In the genomic region with DNA sequence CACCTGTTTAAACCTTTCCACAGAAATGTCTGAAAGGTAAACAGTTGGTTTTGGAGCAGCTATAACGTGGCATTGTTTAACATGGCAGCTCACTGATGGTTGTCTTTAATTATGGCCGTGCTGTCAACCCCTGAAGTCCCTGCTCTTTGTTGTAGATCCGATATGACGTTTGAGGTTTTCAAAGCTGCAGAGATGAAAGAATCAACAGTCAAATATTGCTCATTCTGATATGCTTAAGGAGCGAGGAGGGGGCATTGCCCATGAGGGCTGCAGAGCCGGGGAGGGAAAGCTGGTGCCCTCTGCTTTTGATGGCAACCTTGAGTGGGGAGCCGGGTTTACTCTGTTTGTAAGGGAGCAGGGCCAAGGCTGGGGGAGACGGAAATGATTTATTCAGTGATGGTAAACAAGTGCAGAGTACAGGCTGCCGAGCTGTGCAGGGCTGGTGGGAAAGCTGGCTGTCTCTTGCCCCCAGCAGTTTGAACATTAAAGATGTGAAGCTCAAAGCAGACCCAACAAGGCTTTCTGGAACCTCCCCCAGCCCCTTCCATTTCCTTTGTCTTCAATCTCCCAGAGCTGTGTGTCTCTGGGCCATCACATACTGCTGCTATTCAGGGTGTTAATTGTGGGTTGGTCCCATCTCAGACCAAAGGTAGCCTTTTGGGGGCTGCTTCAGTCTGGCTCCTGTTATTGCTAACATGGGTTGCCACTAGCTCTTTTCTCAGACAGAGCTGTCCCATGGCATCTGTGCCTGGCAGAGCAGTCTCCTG, we compare ENCODE assay signal across 1 cellular context.
TF ChIP-seq lines count a peak whose summit lies in the region.

No MANE protein-coding gene starts in this region.

TF ChIP-seq in HepG2, 621 proteins besides CTCF, POLR2A, EP300 and RAD21 (continued from another document and continues in another):
- TF ChIP-seq, protein P1, sequence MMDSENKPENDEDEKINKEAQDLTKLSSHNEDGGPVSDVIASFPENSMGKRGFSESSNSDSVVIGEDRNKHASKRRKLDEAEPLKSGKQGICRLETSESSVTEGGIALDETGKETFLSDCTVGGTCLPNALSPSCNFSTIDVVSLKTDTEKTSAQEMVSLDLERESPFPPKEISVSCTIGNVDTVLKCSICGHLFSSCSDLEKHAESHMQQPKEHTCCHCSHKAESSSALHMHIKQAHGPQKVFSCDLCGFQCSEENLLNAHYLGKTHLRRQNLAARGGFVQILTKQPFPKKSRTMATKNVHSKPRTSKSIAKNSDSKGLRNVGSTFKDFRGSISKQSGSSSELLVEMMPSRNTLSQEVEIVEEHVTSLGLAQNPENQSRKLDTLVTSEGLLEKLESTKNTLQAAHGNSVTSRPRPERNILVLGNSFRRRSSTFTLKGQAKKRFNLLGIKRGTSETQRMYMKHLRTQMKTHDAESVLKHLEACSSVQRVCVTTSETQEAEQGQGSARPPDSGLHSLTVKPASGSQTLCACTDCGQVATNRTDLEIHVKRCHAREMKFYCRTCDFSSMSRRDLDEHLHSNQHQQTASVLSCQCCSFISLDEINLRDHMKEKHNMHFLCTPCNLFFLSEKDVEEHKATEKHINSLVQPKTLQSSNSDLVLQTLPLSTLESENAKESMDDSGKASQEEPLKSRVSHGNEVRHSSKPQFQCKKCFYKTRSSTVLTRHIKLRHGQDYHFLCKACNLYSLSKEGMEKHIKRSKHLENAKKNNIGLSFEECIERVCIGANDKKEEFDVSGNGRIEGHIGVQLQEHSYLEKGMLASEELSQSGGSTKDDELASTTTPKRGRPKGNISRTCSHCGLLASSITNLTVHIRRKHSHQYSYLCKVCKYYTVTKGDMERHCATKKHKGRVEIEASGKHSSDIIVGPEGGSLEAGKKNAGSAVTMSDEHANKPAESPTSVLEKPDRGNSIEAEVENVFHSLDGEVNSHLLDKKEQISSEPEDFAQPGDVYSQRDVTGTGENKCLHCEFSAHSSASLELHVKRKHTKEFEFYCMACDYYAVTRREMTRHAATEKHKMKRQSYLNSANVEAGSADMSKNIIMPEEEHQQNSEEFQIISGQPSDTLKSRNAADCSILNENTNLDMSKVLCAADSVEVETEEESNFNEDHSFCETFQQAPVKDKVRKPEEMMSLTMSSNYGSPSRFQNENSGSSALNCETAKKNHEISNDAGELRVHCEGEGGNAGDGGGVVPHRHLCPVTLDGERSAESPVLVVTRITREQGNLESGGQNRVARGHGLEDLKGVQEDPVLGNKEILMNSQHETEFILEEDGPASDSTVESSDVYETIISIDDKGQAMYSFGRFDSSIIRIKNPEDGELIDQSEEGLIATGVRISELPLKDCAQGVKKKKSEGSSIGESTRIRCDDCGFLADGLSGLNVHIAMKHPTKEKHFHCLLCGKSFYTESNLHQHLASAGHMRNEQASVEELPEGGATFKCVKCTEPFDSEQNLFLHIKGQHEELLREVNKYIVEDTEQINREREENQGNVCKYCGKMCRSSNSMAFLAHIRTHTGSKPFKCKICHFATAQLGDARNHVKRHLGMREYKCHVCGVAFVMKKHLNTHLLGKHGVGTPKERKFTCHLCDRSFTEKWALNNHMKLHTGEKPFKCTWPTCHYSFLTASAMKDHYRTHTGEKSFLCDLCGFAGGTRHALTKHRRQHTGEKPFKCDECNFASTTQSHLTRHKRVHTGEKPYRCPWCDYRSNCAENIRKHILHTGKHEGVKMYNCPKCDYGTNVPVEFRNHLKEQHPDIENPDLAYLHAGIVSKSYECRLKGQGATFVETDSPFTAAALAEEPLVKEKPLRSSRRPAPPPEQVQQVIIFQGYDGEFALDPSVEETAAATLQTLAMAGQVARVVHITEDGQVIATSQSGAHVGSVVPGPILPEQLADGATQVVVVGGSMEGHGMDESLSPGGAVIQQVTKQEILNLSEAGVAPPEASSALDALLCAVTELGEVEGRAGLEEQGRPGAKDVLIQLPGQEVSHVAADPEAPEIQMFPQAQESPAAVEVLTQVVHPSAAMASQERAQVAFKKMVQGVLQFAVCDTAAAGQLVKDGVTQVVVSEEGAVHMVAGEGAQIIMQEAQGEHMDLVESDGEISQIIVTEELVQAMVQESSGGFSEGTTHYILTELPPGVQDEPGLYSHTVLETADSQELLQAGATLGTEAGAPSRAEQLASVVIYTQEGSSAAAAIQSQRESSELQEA (CRISPR knock-in tag; IDR thresholded peaks at IDR 0.05; ENCODE audit: not compliant biosample characterization), result no peak
- no peak for TF ChIP-seq NFATC3 (CRISPR knock-in tag; IDR thresholded peaks at IDR 0.05)
- TF ChIP-seq, protein P2, sequence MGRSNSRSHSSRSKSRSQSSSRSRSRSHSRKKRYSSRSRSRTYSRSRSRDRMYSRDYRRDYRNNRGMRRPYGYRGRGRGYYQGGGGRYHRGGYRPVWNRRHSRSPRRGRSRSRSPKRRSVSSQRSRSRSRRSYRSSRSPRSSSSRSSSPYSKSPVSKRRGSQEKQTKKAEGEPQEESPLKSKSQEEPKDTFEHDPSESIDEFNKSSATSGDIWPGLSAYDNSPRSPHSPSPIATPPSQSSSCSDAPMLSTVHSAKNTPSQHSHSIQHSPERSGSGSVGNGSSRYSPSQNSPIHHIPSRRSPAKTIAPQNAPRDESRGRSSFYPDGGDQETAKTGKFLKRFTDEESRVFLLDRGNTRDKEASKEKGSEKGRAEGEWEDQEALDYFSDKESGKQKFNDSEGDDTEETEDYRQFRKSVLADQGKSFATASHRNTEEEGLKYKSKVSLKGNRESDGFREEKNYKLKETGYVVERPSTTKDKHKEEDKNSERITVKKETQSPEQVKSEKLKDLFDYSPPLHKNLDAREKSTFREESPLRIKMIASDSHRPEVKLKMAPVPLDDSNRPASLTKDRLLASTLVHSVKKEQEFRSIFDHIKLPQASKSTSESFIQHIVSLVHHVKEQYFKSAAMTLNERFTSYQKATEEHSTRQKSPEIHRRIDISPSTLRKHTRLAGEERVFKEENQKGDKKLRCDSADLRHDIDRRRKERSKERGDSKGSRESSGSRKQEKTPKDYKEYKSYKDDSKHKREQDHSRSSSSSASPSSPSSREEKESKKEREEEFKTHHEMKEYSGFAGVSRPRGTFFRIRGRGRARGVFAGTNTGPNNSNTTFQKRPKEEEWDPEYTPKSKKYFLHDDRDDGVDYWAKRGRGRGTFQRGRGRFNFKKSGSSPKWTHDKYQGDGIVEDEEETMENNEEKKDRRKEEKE (IDR thresholded peaks at IDR 0.05), result no peak
- TF ChIP-seq, protein P3, sequence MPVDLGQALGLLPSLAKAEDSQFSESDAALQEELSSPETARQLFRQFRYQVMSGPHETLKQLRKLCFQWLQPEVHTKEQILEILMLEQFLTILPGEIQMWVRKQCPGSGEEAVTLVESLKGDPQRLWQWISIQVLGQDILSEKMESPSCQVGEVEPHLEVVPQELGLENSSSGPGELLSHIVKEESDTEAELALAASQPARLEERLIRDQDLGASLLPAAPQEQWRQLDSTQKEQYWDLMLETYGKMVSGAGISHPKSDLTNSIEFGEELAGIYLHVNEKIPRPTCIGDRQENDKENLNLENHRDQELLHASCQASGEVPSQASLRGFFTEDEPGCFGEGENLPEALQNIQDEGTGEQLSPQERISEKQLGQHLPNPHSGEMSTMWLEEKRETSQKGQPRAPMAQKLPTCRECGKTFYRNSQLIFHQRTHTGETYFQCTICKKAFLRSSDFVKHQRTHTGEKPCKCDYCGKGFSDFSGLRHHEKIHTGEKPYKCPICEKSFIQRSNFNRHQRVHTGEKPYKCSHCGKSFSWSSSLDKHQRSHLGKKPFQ (CRISPR knock-in tag; IDR thresholded peaks at IDR 0.05; ENCODE audit: insufficient replicate concordance), result peak; percentile 72
- TF ChIP-seq ZNF670 (CRISPR knock-in tag; IDR thresholded peaks at IDR 0.05; ENCODE audit: borderline replicate concordance), result peak; percentile 73; the same call in 1 of the 2 replicates
- TF ChIP-seq ZNF660 (CRISPR knock-in tag; IDR thresholded peaks at IDR 0.05; ENCODE audit: borderline replicate concordance, low read depth), result no peak
- peak; percentile 97 for TF ChIP-seq ZKSCAN8 (CRISPR knock-in tag; IDR thresholded peaks at IDR 0.05; ENCODE audit: borderline replicate concordance)
- TF ChIP-seq PHF8 (CRISPR knock-in tag; IDR thresholded peaks at IDR 0.05), result no peak; the same call in 1 of the 2 replicates
- TF ChIP-seq HNF4A (CRISPR knock-in tag; IDR thresholded peaks at IDR 0.05), result peak; percentile 87
- TF ChIP-seq ZNF766 (CRISPR knock-in tag; IDR thresholded peaks at IDR 0.05; ENCODE audit: borderline replicate concordance), result no peak
- TF ChIP-seq ZNF382 (CRISPR knock-in tag; IDR thresholded peaks at IDR 0.05; ENCODE audit: borderline replicate concordance), result no peak
- peak; percentile 93 for TF ChIP-seq GFI1 (CRISPR knock-in tag; IDR thresholded peaks at IDR 0.05; ENCODE audit: borderline replicate concordance)
- TF ChIP-seq ZFX (CRISPR knock-in tag; IDR thresholded peaks at IDR 0.05; ENCODE audit: low read depth), result peak; percentile 66
- TF ChIP-seq ATF4 (CRISPR knock-in tag; IDR thresholded peaks at IDR 0.05), result peak in 1 of 2 experiments; percentile 80; a peak in 1 of 4 replicates
- TF ChIP-seq, protein P4, sequence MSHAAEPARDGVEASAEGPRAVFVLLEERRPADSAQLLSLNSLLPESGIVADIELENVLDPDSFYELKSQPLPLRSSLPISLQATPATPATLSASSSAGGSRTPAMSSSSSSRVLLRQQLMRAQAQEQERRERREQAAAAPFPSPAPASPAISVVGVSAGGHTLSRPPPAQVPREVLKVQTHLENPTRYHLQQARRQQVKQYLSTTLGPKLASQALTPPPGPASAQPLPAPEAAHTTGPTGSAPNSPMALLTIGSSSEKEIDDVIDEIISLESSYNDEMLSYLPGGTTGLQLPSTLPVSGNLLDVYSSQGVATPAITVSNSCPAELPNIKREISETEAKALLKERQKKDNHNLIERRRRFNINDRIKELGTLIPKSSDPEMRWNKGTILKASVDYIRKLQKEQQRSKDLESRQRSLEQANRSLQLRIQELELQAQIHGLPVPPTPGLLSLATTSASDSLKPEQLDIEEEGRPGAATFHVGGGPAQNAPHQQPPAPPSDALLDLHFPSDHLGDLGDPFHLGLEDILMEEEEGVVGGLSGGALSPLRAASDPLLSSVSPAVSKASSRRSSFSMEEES (CRISPR knock-in tag; IDR thresholded peaks at IDR 0.05), result peak; percentile 38; the same call in 1 of the 2 replicates
- no peak for TF ChIP-seq FOXM1 (CRISPR knock-in tag; IDR thresholded peaks at IDR 0.05)
- peak; percentile 37 for TF ChIP-seq STAG1 (CRISPR knock-in tag; IDR thresholded peaks at IDR 0.05)
- TF ChIP-seq ZNF546 (CRISPR knock-in tag; conservative IDR thresholded peaks at IDR 0.05), result 0 out of 2 replicates have a peak, but pooled peaks have one; percentile 12
- TF ChIP-seq, protein P5, sequence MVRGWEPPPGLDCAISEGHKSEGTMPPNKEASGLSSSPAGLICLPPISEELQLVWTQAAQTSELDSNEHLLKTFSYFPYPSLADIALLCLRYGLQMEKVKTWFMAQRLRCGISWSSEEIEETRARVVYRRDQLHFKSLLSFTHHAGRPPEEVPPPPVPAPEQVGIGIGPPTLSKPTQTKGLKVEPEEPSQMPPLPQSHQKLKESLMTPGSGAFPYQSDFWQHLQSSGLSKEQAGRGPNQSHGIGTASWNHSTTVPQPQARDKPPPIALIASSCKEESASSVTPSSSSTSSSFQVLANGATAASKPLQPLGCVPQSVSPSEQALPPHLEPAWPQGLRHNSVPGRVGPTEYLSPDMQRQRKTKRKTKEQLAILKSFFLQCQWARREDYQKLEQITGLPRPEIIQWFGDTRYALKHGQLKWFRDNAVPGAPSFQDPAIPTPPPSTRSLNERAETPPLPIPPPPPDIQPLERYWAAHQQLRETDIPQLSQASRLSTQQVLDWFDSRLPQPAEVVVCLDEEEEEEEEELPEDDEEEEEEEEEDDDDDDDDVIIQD (CRISPR knock-in tag; IDR thresholded peaks at IDR 0.05; ENCODE audit: low read depth), result peak; percentile 93
- TF ChIP-seq, protein P6, sequence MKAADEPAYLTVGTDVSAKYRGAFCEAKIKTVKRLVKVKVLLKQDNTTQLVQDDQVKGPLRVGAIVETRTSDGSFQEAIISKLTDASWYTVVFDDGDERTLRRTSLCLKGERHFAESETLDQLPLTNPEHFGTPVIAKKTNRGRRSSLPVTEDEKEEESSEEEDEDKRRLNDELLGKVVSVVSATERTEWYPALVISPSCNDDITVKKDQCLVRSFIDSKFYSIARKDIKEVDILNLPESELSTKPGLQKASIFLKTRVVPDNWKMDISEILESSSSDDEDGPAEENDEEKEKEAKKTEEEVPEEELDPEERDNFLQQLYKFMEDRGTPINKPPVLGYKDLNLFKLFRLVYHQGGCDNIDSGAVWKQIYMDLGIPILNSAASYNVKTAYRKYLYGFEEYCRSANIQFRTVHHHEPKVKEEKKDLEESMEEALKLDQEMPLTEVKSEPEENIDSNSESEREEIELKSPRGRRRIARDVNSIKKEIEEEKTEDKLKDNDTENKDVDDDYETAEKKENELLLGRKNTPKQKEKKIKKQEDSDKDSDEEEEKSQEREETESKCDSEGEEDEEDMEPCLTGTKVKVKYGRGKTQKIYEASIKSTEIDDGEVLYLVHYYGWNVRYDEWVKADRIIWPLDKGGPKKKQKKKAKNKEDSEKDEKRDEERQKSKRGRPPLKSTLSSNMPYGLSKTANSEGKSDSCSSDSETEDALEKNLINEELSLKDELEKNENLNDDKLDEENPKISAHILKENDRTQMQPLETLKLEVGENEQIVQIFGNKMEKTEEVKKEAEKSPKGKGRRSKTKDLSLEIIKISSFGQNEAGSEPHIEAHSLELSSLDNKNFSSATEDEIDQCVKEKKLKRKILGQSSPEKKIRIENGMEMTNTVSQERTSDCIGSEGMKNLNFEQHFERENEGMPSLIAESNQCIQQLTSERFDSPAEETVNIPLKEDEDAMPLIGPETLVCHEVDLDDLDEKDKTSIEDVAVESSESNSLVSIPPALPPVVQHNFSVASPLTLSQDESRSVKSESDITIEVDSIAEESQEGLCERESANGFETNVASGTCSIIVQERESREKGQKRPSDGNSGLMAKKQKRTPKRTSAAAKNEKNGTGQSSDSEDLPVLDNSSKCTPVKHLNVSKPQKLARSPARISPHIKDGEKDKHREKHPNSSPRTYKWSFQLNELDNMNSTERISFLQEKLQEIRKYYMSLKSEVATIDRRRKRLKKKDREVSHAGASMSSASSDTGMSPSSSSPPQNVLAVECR (CRISPR knock-in tag; IDR thresholded peaks at IDR 0.05; ENCODE audit: borderline replicate concordance), result peak; percentile 43; the same call in 1 of the 2 replicates
- no peak; the same call in 1 of the 2 replicates for TF ChIP-seq MYC (CRISPR knock-in tag; IDR thresholded peaks at IDR 0.05; ENCODE audit: borderline replicate concordance)
- TF ChIP-seq, protein P7, sequence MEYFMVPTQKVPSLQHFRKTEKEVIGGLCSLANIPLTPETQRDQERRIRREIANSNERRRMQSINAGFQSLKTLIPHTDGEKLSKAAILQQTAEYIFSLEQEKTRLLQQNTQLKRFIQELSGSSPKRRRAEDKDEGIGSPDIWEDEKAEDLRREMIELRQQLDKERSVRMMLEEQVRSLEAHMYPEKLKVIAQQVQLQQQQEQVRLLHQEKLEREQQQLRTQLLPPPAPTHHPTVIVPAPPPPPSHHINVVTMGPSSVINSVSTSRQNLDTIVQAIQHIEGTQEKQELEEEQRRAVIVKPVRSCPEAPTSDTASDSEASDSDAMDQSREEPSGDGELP (IDR thresholded peaks at IDR 0.05; ENCODE audit: borderline replicate concordance, low read depth), result peak; percentile 76; the same call in 1 of the 2 replicates
- TF ChIP-seq PRPF4 (IDR thresholded peaks at IDR 0.05; ENCODE audit: low read depth, low read length, poor library complexity, severe bottlenecking), result no peak
- TF ChIP-seq ZNF451 (CRISPR knock-in tag; IDR thresholded peaks at IDR 0.05), result no peak
